Comparison of ENCODE assay signal across 8 cellular contexts in genomic region chr11:62599909-62600308, GRCh38. TPM values are rescaled to one million over a fixed set of nuclear protein-coding genes. Genes with fewer than 3 reads are reported as not detected.
DNase-seq lines count a peak whose midpoint lies in the region; ATAC-seq and TF ChIP-seq lines count a peak whose summit lies in the region.

No MANE protein-coding gene starts in this region.

- 26% methylated on average over 5 of the region's 5 CpGs for WGBS in SK-N-SH (ENCODE audit: low lambda C conversion rate)

- ATAC-seq in SK-N-SH treated with all-trans-retinoic acid at 6 μM for 48 hours = no peak
- ATAC-seq in activated naive CD4-positive, alpha-beta T cell treated with anti-CD3 and anti-CD28 coated beads, Interleukin-2, amount 50 U/mL, for 72 hours = peak in 1 of 2 donors; percentile 15

- H2AFZ ChIP-seq in SK-N-SH (ENCODE audit: low read depth) = no peak overlapping the region

- TF ChIP-seq CTCF in SK-N-SH (IDR thresholded peaks at IDR 0.05) = no peak

- DNase-seq in SK-N-SH (no peak), KG1 (lab: John Stamatoyannopoulos, UW) (no peak), superior temporal gyrus (ENCODE audit: extremely low spot score) (no peak)
- peak in 1 of 2 donors; percentile 66 for DNase-seq in activated naive CD4-positive, alpha-beta T cell treated with anti-CD3 and anti-CD28 coated beads, Interleukin-2, amount 50 U/mL, for 72 hours (ENCODE audit: low spot score in 2 of 2)
- no peak for DNase-seq in stimulated activated CD4-positive, alpha-beta T cell treated with anti-CD3 and anti-CD28 coated beads, Interleukin-4, amount 100 ng/mL, for 1 hour

- H3F3A ChIP-seq in SK-N-SH (replicated peaks; ENCODE audit: insufficient read depth) = peaks cover 25% of the 10 kb centered on the region

- H3K4me3 ChIP-seq in SK-N-SH (ENCODE audit: low read depth in 2 of 2, low read length in 1 of 2) (peak overlapping the region; percentile 70 to 96), iPS-20b (ENCODE audit: low read length) (peak overlapping the region; percentile 96), stomach smooth muscle (ENCODE audit: low read length in 2 of 2) (peak overlapping the region; percentile 76 to 89)

- H3K36me3 Mint-ChIP-seq in activated naive CD4-positive, alpha-beta T cell treated with anti-CD3 and anti-CD28 coated beads, Interleukin-2, amount 50 U/mL, for 72 hours = peaks cover 62 to 69% of the 10 kb centered on the region in 2 donors

- H3K9me3 Mint-ChIP-seq in activated naive CD4-positive, alpha-beta T cell treated with anti-CD3 and anti-CD28 coated beads, Interleukin-2, amount 50 U/mL, for 72 hours = no peaks in the 10 kb centered on the region

- H4K20me1 ChIP-seq in SK-N-SH (ENCODE audit: insufficient read depth) = no peaks in the 10 kb centered on the region

- H3K27me3 ChIP-seq in SK-N-SH (ENCODE audit: insufficient read depth) = no peaks in the 10 kb centered on the region
- peaks cover 26% of the 10 kb centered on the region for H3K27me3 ChIP-seq in iPS-20b (ENCODE audit: insufficient read depth, low read length)
- no peaks in the 10 kb centered on the region for H3K27me3 ChIP-seq in stomach smooth muscle (ENCODE audit: control insufficient read depth in 1 of 2, insufficient read depth in 2 of 2, low read length in 2 of 2)

- peaks cover 55% of the 10 kb centered on the region for H3K79me2 ChIP-seq in SK-N-SH (ENCODE audit: insufficient read depth)

- CTCF ChIA-PET in SK-N-SH (lab: Yijun Ruan, JAX) = interaction anchor here (0.7 to 3.2 kb wide), 3 partner anchors 8 to 205 kb away, joined by 4 to 23 read pairs (median 11); partner anchors contain the start of genes EML3, ROM1 and TUT1

- no peaks in the 10 kb centered on the region for H3K9me3 ChIP-seq in SK-N-SH
- H3K9me3 ChIP-seq in iPS-20b (ENCODE audit: insufficient read depth, low read depth, low read length) = no peaks in the 10 kb centered on the region
- no peaks in the 10 kb centered on the region for H3K9me3 ChIP-seq in stomach smooth muscle (ENCODE audit: control insufficient read depth in 2 of 2, low read length in 2 of 2)

- peak overlapping the region; percentile 87 to 97 for H3K27ac Mint-ChIP-seq in activated naive CD4-positive, alpha-beta T cell treated with anti-CD3 and anti-CD28 coated beads, Interleukin-2, amount 50 U/mL, for 72 hours

- peak overlapping the region; percentile 99 for H3K9ac ChIP-seq in SK-N-SH
- peak overlapping the region; percentile 96 for H3K9ac ChIP-seq in iPS-20b (ENCODE audit: low read depth, low read length)
- peak overlapping the region; percentile 88 to 90 for H3K9ac ChIP-seq in stomach smooth muscle (ENCODE audit: low read length in 2 of 2)

- no peak for TF ChIP-seq EP300 in SK-N-SH (IDR thresholded peaks at IDR 0.05; ENCODE audit: borderline replicate concordance in 1 of 2, low read depth in 1 of 2, low read length in 1 of 2)

- peaks cover 43 to 44% of the 10 kb centered on the region in 2 experiments for H3K36me3 ChIP-seq in SK-N-SH (replicated peaks in 1 of 2; ENCODE audit: control insufficient read depth in 1 of 2, insufficient read depth in 2 of 2, low read length in 1 of 2)
- H3K36me3 ChIP-seq in iPS-20b (ENCODE audit: insufficient read depth, low read depth, low read length) = peaks cover 49% of the 10 kb centered on the region
- H3K36me3 ChIP-seq in stomach smooth muscle (ENCODE audit: control insufficient read depth in 2 of 2, insufficient read depth in 2 of 2, low read length in 2 of 2) = peaks cover 32 to 34% of the 10 kb centered on the region in 2 donors

- peak overlapping the region; percentile 87 to 93 for H3K27ac ChIP-seq in SK-N-SH (ENCODE audit: low read depth in 2 of 2, low read length in 1 of 2)
- H3K27ac ChIP-seq in iPS-20b (ENCODE audit: low read length) = no peak overlapping the region
- H3K27ac ChIP-seq in stomach smooth muscle (ENCODE audit: low read length) = peak overlapping the region; percentile 89

- peak overlapping the region; percentile 95 for H3K4me2 ChIP-seq in SK-N-SH

- POLR2A ChIA-PET in SK-N-SH (lab: Yijun Ruan, JAX) = interaction anchor here (1.0 to 4.2 kb wide), 7 partner anchors 8 to 154 kb away, joined by 3 to 59 read pairs (median 4); partner anchors contain the start of genes C11orf98, CSKMT, INTS5 and TUT1

- TF ChIP-seq RAD21 in SK-N-SH (IDR thresholded peaks at IDR 0.05; ENCODE audit: low read length) = no peak

- H3K9me2 ChIP-seq in SK-N-SH = no peaks in the 10 kb centered on the region

- H3K4me1 ChIP-seq in SK-N-SH (ENCODE audit: control insufficient read depth in 1 of 2, insufficient read depth in 2 of 2, low read depth in 1 of 2, low read length in 1 of 2) (peaks cover 12 to 23% of the 10 kb centered on the region in 2 experiments; a peak in 3 of 4 replicates), iPS-20b (ENCODE audit: insufficient read depth, low read length) (peaks cover 20% of the 10 kb centered on the region), stomach smooth muscle (ENCODE audit: control insufficient read depth, insufficient read depth, low read length) (peaks cover 48% of the 10 kb centered on the region)

TF ChIP-seq in SK-N-SH, 30 proteins besides CTCF, POLR2A, EP300 and RAD21:
- peak; percentile 31; the same call in 1 of the 2 replicates for TF ChIP-seq MXI1 (IDR thresholded peaks at IDR 0.05; ENCODE audit: low read depth, low read length)
- no peak for TF ChIP-seq CHD2 (IDR thresholded peaks at IDR 0.05; ENCODE audit: low read length, partially characterized antibody)
- no peak for TF ChIP-seq GABPA (IDR thresholded peaks at IDR 0.05; ENCODE audit: low read depth)
TF ChIP-seq in SK-N-SH: peak in this region for 1.

TF ChIP-seq in SK-N-SH treated with all-trans-retinoic acid at 6 μM for 48 hours, 23 proteins besides CTCF, POLR2A, EP300 and RAD21 (continues in another document):
- TF ChIP-seq TSHZ2 (CRISPR knock-in tag; IDR thresholded peaks at IDR 0.05) = no peak
- no peak for TF ChIP-seq RARB (CRISPR knock-in tag; IDR thresholded peaks at IDR 0.05)
- no peak for TF ChIP-seq ESRRG (CRISPR knock-in tag; IDR thresholded peaks at IDR 0.05)
- TF ChIP-seq POU6F1 (CRISPR knock-in tag; IDR thresholded peaks at IDR 0.05; ENCODE audit: borderline replicate concordance, low read depth) = no peak

RNA-seq across cellular contexts. Expression of gene MTA2, which starts 1.8 kb away (rescaled TPM):
- polyA plus RNA-seq in SK-N-SH (2012; rRNA removed) = 18.4 and 20.6 TPM in 2 replicates
- 12.7 and 15.6 TPM in 2 replicates for polyA plus RNA-seq in SK-N-SH (2012; cell fraction: cytosol; rRNA removed)
- polyA plus RNA-seq in SK-N-SH (2012; cell fraction: nucleus; rRNA removed) = 57.9 and 72.2 TPM in 2 replicates
- 100 to 1,000 TPM; 180 to 259 TPM for total RNA-seq in activated naive CD4-positive, alpha-beta T cell treated with anti-CD3 and anti-CD28 coated beads, Interleukin-2, amount 50 U/mL, for 72 hours

RNA-seq across cellular contexts. Expression of gene TUT1, which starts 8.6 kb away (rescaled TPM):
- polyA plus RNA-seq in SK-N-SH (2012; rRNA removed) = 27.3 and 30.0 TPM in 2 replicates
- polyA plus RNA-seq in SK-N-SH (2012; cell fraction: cytosol; rRNA removed) = 10.5 and 13.8 TPM in 2 replicates
- polyA plus RNA-seq in SK-N-SH (2012; cell fraction: nucleus; rRNA removed) = 97.9 and 105 TPM in 2 replicates
- total RNA-seq in activated naive CD4-positive, alpha-beta T cell treated with anti-CD3 and anti-CD28 coated beads, Interleukin-2, amount 50 U/mL, for 72 hours = 10 to 100 TPM; 31.8 to 34.9 TPM

RNA-seq across cellular contexts. Expression of gene EML3, which starts 12.7 kb away (rescaled TPM):
- 43.0 and 47.8 TPM in 2 replicates for polyA plus RNA-seq in SK-N-SH (2012; rRNA removed)
- polyA plus RNA-seq in SK-N-SH (2012; cell fraction: cytosol; rRNA removed) = 14.5 and 19.5 TPM in 2 replicates
- polyA plus RNA-seq in SK-N-SH (2012; cell fraction: nucleus; rRNA removed) = 247 and 252 TPM in 2 replicates
- total RNA-seq in activated naive CD4-positive, alpha-beta T cell treated with anti-CD3 and anti-CD28 coated beads, Interleukin-2, amount 50 U/mL, for 72 hours = 100 to 1,000 TPM; 104 to 141 TPM

RNA-seq across cellular contexts. Expression of gene ROM1, which starts 13.1 kb away (rescaled TPM):
- 7.3 and 7.9 TPM in 2 replicates for polyA plus RNA-seq in SK-N-SH (2012; rRNA removed)
- polyA plus RNA-seq in SK-N-SH (2012; cell fraction: cytosol; rRNA removed) = 5.3 and 6.3 TPM in 2 replicates
- 6.0 and 8.2 TPM in 2 replicates for polyA plus RNA-seq in SK-N-SH (2012; cell fraction: nucleus; rRNA removed)
- total RNA-seq in activated naive CD4-positive, alpha-beta T cell treated with anti-CD3 and anti-CD28 coated beads, Interleukin-2, amount 50 U/mL, for 72 hours = 1 to 10 TPM; 1.1 to 1.9 TPM

RNA-seq across cellular contexts. Expression of gene B3GAT3, which starts 21.9 kb away (rescaled TPM):
- 104 and 116 TPM in 2 replicates for polyA plus RNA-seq in SK-N-SH (2012; rRNA removed)
- 48.0 and 73.2 TPM in 2 replicates for polyA plus RNA-seq in SK-N-SH (2012; cell fraction: cytosol; rRNA removed)
- polyA plus RNA-seq in SK-N-SH (2012; cell fraction: nucleus; rRNA removed) = 180 and 242 TPM in 2 replicates
- total RNA-seq in activated naive CD4-positive, alpha-beta T cell treated with anti-CD3 and anti-CD28 coated beads, Interleukin-2, amount 50 U/mL, for 72 hours = 10 to 100 TPM; 69.6 to 79.5 TPM
